ENCODE assay signal across 12 cellular contexts in genomic region chr1:222926566-222926965, GRCh38.
A peak's percentile ranks its signal among the peaks of the same experiment; 100 is the strongest.
DNase-seq lines count a peak whose midpoint lies in the region; TF ChIP-seq lines count a peak whose summit lies in the region.
"Had no signal": no experiment of that assay in that cellular context is flagged by ENCODE, and none has a peak within 500 bp of the region (broad histone marks: within the 10 kb centered on the region; RNA-seq: fewer than 3 reads in every experiment).

No MANE protein-coding gene starts in this region.

- H3K14ac ChIP-seq in trophoblast cell (ENCODE audit: low read length), result no peak overlapping the region

- H4K12ac ChIP-seq in trophoblast cell (ENCODE audit: low read depth, low read length), result no peak overlapping the region

- no peak overlapping the region for H4K91ac ChIP-seq in trophoblast cell (ENCODE audit: low read depth, low read length)

- H3K9ac ChIP-seq in neural progenitor cell, result no peak overlapping the region
- H3K9ac ChIP-seq in trophoblast cell (ENCODE audit: low read length), result no peak overlapping the region

- H3K18ac ChIP-seq in trophoblast cell (ENCODE audit: low read length), result no peak overlapping the region

- no peaks in the 10 kb centered on the region for H3K27me3 ChIP-seq in neural progenitor cell
- no peaks in the 10 kb centered on the region for H3K27me3 ChIP-seq in trophoblast cell (ENCODE audit: insufficient read depth, low read length)

- WGBS in trophoblast cell (ENCODE audit: extremely low coverage, insufficient coverage, insufficient read length), result no CpG with 5 or more reads among the region's 6 CpGs

- DNase-seq in EL (peak; percentile 41), NCI-H446 (lab: John Stamatoyannopoulos, UW) (peak; percentile 5 to 9), epithelial cell of esophagus (ENCODE audit: low read depth) (peak; percentile 48), neural progenitor cell (ENCODE audit: low spot score) (no peak), NCI-H2196 treated with DMSO at 0.1 percent for 48 hours (lab: John Stamatoyannopoulos, UW; ENCODE audit: unreplicated experiment) (no peak), trophoblast cell (no peak), NCI-H1048 (lab: John Stamatoyannopoulos, UW) (no peak)
- DNase-seq in activated CD4-positive, alpha-beta T cell treated with anti-CD3 and anti-CD28 coated beads, Interleukin-2, amount 50 U/mL, for 1 hour, result no peak
- DNase-seq: activated CD4-positive, alpha-beta T cell treated with anti-CD3 and anti-CD28 coated beads, Interleukin-2, amount 50 U/mL, for 4 hours; Caco-2; effector CD4-positive, alpha-beta T cell had no signal

- TF ChIP-seq CTCF in epithelial cell of esophagus (IDR thresholded peaks at IDR 0.05; ENCODE audit: insufficient read depth, low read depth, low read length, missing control alignments) (no peak), neural progenitor cell (IDR thresholded peaks at IDR 0.05) (no peak)

- H3K4me2 ChIP-seq in neural progenitor cell (no peak overlapping the region), trophoblast cell (ENCODE audit: low read length) (no peak overlapping the region)

- no peak overlapping the region for H3K23ac ChIP-seq in trophoblast cell (ENCODE audit: low read length)

- peaks cover 50% of the 10 kb centered on the region for H3K4me1 Mint-ChIP-seq in neural progenitor cell

- H3K9me3 Mint-ChIP-seq in neural progenitor cell, result no peaks in the 10 kb centered on the region
- H3K9me3 Mint-ChIP-seq: activated naive CD4-positive, alpha-beta T cell treated with anti-CD3 and anti-CD28 coated beads, Interleukin-2, amount 50 U/mL, for 24 hours had no signal

- no peak overlapping the region for H2BK5ac ChIP-seq in trophoblast cell (ENCODE audit: low read depth, low read length, poor library complexity)

- no peaks in the 10 kb centered on the region for H4K20me1 ChIP-seq in neural progenitor cell (ENCODE audit: low read depth)

- no peak overlapping the region for H3K4me3 Mint-ChIP-seq in neural progenitor cell
- H3K4me3 Mint-ChIP-seq: activated naive CD4-positive, alpha-beta T cell treated with anti-CD3 and anti-CD28 coated beads, Interleukin-2, amount 50 U/mL, for 24 hours had no signal

- H4K8ac ChIP-seq in trophoblast cell (ENCODE audit: low read depth, low read length), result no peak overlapping the region

- H3K79me1 ChIP-seq in trophoblast cell (ENCODE audit: low read length), result no peaks in the 10 kb centered on the region

- H3K4ac ChIP-seq in trophoblast cell (ENCODE audit: low read depth, low read length), result no peak overlapping the region

- no peak overlapping the region for H2BK12ac ChIP-seq in trophoblast cell (ENCODE audit: low read length)

- H3K36me3 ChIP-seq in neural progenitor cell (no peaks in the 10 kb centered on the region), trophoblast cell (ENCODE audit: control insufficient read depth in 1 of 2, insufficient read depth in 2 of 2, low read length in 2 of 2) (no peaks in the 10 kb centered on the region)

- H3K79me2 ChIP-seq in neural progenitor cell (ENCODE audit: low read depth) (no peaks in the 10 kb centered on the region), trophoblast cell (ENCODE audit: control insufficient read depth, insufficient read depth, low read length, poor library complexity) (no peaks in the 10 kb centered on the region)

- H3K27ac ChIP-seq in neural progenitor cell, result peak overlapping the region; percentile 45
- H3K27ac ChIP-seq in trophoblast cell (ENCODE audit: low read depth, low read length), result no peak overlapping the region

- no peaks in the 10 kb centered on the region for H3K9me3 ChIP-seq in neural progenitor cell (ENCODE audit: low read depth)
- no peaks in the 10 kb centered on the region for H3K9me3 ChIP-seq in trophoblast cell (ENCODE audit: insufficient read depth, low read depth, low read length)
- H3K9me3 ChIP-seq: Caco-2 had no signal

- H2AFZ ChIP-seq in neural progenitor cell (replicated peaks) (no peak overlapping the region), trophoblast cell (ENCODE audit: insufficient read depth, low read length, poor library complexity) (no peak overlapping the region)

- no peaks in the 10 kb centered on the region for H3K36me3 Mint-ChIP-seq in neural progenitor cell
- H3K36me3 Mint-ChIP-seq: activated naive CD4-positive, alpha-beta T cell treated with anti-CD3 and anti-CD28 coated beads, Interleukin-2, amount 50 U/mL, for 24 hours had no signal

- no peak overlapping the region for H3K4me3 ChIP-seq in epithelial cell of esophagus (ENCODE audit: low read length)
- H3K4me3 ChIP-seq in neural progenitor cell, result no peak overlapping the region
- no peak overlapping the region for H3K4me3 ChIP-seq in trophoblast cell (ENCODE audit: low read depth, low read length)

- no peaks in the 10 kb centered on the region for H3K27me3 Mint-ChIP-seq in neural progenitor cell (ENCODE audit: insufficient read depth, low read depth)
- H3K27me3 Mint-ChIP-seq: activated naive CD4-positive, alpha-beta T cell treated with anti-CD3 and anti-CD28 coated beads, Interleukin-2, amount 50 U/mL, for 24 hours had no signal

- no peak overlapping the region for H2AK5ac ChIP-seq in trophoblast cell (ENCODE audit: low read length)

- peaks cover 32% of the 10 kb centered on the region for H3K4me1 ChIP-seq in neural progenitor cell
- peaks cover 0 to 2% of the 10 kb centered on the region in 2 experiments for H3K4me1 ChIP-seq in trophoblast cell (ENCODE audit: control insufficient read depth in 1 of 2, insufficient read depth in 2 of 2, low read length in 2 of 2)
- H3K4me1 ChIP-seq: Caco-2 had no signal

- H3F3A ChIP-seq in neural progenitor cell (ENCODE audit: low read depth), result peaks cover 5% of the 10 kb centered on the region

- H2BK120ac ChIP-seq in trophoblast cell (ENCODE audit: insufficient read depth, low read length, poor library complexity), result no peak overlapping the region

- peak overlapping the region; percentile 70 for H3K27ac Mint-ChIP-seq in neural progenitor cell
- H3K27ac Mint-ChIP-seq: activated naive CD4-positive, alpha-beta T cell treated with anti-CD3 and anti-CD28 coated beads, Interleukin-2, amount 50 U/mL, for 24 hours had no signal

Comparison
In these comparisons a context has a peak if more than half of its experiments do, and no peak if none do; other contexts are left out.
1. DNase-seq: peak in EL (single experiment), NCI-H446 (2 of 2) and epithelial cell of esophagus (single experiment); none in neural progenitor cell (single experiment), activated CD4-positive, alpha-beta T cell treated with anti-CD3 and anti-CD28 coated beads, Interleukin-2, amount 50 U/mL, for 1 hour (single experiment), NCI-H2196 treated with DMSO at 0.1 percent for 48 hours (single experiment), trophoblast cell (0 of 2) and NCI-H1048 (single experiment).